In genomic region chr10:124624006-124624405, GRCh38 we compare ENCODE assay signal across 26 cellular contexts.
DNase-seq lines count a peak whose midpoint lies in the region; ATAC-seq and TF ChIP-seq lines count a peak whose summit lies in the region.
"Had no signal": no experiment of that assay in that cellular context is flagged by ENCODE, and none has a peak within 500 bp of the region (broad histone marks: within the 10 kb centered on the region; RNA-seq: fewer than 3 reads in every experiment).

No MANE protein-coding gene starts in this region.

- no peaks in the 10 kb centered on the region for H3K9me3 ChIP-seq in left ventricle myocardium inferior (replicated peaks)
- H3K9me3 ChIP-seq in neuronal stem cell (replicated peaks in 1 of 2; ENCODE audit: control insufficient read depth in 2 of 2, insufficient read depth in 1 of 2, low read depth in 1 of 2, low read length in 2 of 2) = no peaks in the 10 kb centered on the region
- no peaks in the 10 kb centered on the region for H3K9me3 ChIP-seq in tibial nerve
- H3K9me3 ChIP-seq: A549 had no signal

- no peak overlapping the region for H3K14ac ChIP-seq in neuronal stem cell (ENCODE audit: low read length)

- ATAC-seq in Right ventricle myocardium superior (ENCODE audit: poor library complexity) = no peak
- ATAC-seq in activated B cell treated with CpG ODN at 0.5 μM for 24 hours (ENCODE audit: low read depth) = no peak
- ATAC-seq in GM21576 (IDR thresholded peaks at IDR 0.05; ENCODE audit: unreplicated experiment) = no peak
- ATAC-seq: A549; stimulated activated naive CD8-positive, alpha-beta T cell treated with anti-CD3 and anti-CD28 coated beads, Interleukin-15, amount 100 ng/mL, for 72 hours; T-cell had no signal

- no peak overlapping the region for H3K4me3 Mint-ChIP-seq in activated B cell treated with CpG ODN at 0.5 μM for 24 hours
- H3K4me3 Mint-ChIP-seq: activated CD4-positive, alpha-beta T cell treated with anti-CD3 and anti-CD28 coated beads, Interleukin-2, amount 10 ng/mL, durations not matched to agents 7 days and 5 days; dendritic cell treated with granulocyte-macrophage colony-stimulating factor and Interleukin-4, amounts not matched to agents 40 ng/mL and 50 ng/mL, for 4 days; stimulated activated naive CD8-positive, alpha-beta T cell treated with anti-CD3 and anti-CD28 coated beads, Interleukin-15, amount 100 ng/mL, for 72 hours had no signal

- peak overlapping the region; percentile 95 for H3K27ac Mint-ChIP-seq in activated B cell treated with CpG ODN at 0.5 μM for 24 hours
- H3K27ac Mint-ChIP-seq: activated CD4-positive, alpha-beta T cell treated with anti-CD3 and anti-CD28 coated beads, Interleukin-2, amount 10 ng/mL, durations not matched to agents 7 days and 5 days; dendritic cell treated with granulocyte-macrophage colony-stimulating factor and Interleukin-4, amounts not matched to agents 40 ng/mL and 50 ng/mL, for 4 days had no signal

- no peak overlapping the region for H3K9ac ChIP-seq in neuronal stem cell (ENCODE audit: low read depth, low read length, poor library complexity)
- H3K9ac ChIP-seq: parathyroid adenoma had no signal

- H4K91ac ChIP-seq in neuronal stem cell (ENCODE audit: low read depth, low read length, poor library complexity) = no peak overlapping the region

- no peak for DNase-seq in left ventricle myocardium inferior
- DNase-seq in Right ventricle myocardium superior = no peak
- no peak for DNase-seq in activated B cell treated with CpG ODN at 0.5 μM for 24 hours
- no peak for DNase-seq in neuronal stem cell (ENCODE audit: low spot score)
- no peak for DNase-seq in tibial nerve (ENCODE audit: low spot score in 2 of 2)
- no peak for DNase-seq in activated CD4-positive, alpha-beta T cell treated with anti-CD3 and anti-CD28 coated beads, Interleukin-2, amount 50 U/mL, for 4 hours
- no peak for DNase-seq in NOMO-1 (lab: John Stamatoyannopoulos, UW; ENCODE audit: unreplicated experiment in 2 of 2)
- DNase-seq: activated CD4-positive, alpha-beta T cell treated with anti-CD3 and anti-CD28 coated beads, Interleukin-2, amount 10 ng/mL, durations not matched to agents 7 days and 5 days; amniotic stem cell; C1 segment of cervical spinal cord; DMS 273 treated with DMSO at 0.1 percent for 48 hours; hippocampal formation; NCI-H1694; NCI-H748 treated with DMSO at 0.1 percent for 48 hours; OCI-M1; SHP77 treated with DMSO at 0.1 percent for 48 hours; small intestine; stimulated activated CD4-positive, alpha-beta T cell treated with anti-CD3 and anti-CD28 coated beads, Interleukin-2, amount 100 ng/mL, for 48 hours; stimulated activated naive CD8-positive, alpha-beta T cell treated with anti-CD3 and anti-CD28 coated beads, Interleukin-15, amount 100 ng/mL, for 72 hours; T-cell had no signal

- H3K4me1 ChIP-seq in left ventricle myocardium inferior = peaks cover 98% of the 10 kb centered on the region
- peaks cover 0 to 41% of the 10 kb centered on the region in 2 donors for H3K4me1 ChIP-seq in neuronal stem cell (ENCODE audit: control insufficient read depth in 2 of 2, insufficient read depth in 1 of 2, low read depth in 1 of 2, low read length in 2 of 2)
- H3K4me1 ChIP-seq in tibial nerve = peaks cover 3 to 94% (median 75%) of the 10 kb centered on the region in 4 donors

- H3K4ac ChIP-seq in neuronal stem cell (ENCODE audit: low read length) = no peak overlapping the region

- H2BK5ac ChIP-seq in neuronal stem cell (ENCODE audit: low read length) = no peak overlapping the region

- peak overlapping the region; percentile 81 for H3K18ac ChIP-seq in neuronal stem cell (ENCODE audit: low read length)

- H2BK120ac ChIP-seq in neuronal stem cell (ENCODE audit: low read depth, low read length) = no peak overlapping the region

- no peak overlapping the region for H2BK15ac ChIP-seq in neuronal stem cell (ENCODE audit: low read length)

- H3K27ac ChIP-seq in left ventricle myocardium inferior (replicated peaks) = peak overlapping the region; percentile 66
- H3K27ac ChIP-seq in neuronal stem cell (replicated peaks; ENCODE audit: low read length) = no peak overlapping the region
- H3K27ac ChIP-seq in tibial nerve = peak overlapping the region in 3 of 4 donors; percentile 55 to 95 (median 83)
- H3K27ac ChIP-seq: A549, parathyroid adenoma had no signal

- no peak for TF ChIP-seq POLR2A in tibial nerve (IDR thresholded peaks at IDR 0.05)

- intact Hi-C loops in left ventricle myocardium inferior (cut with micrococcal nuclease) = no loop called here
- intact Hi-C loops in Right ventricle myocardium superior (cut with DNase I) = loop anchor here (5.0 kb wide), 1 partner anchor 82 kb away; no protein-coding TSS in a partner anchor
- intact Hi-C loops in activated B cell treated with CpG ODN at 0.5 μM for 24 hours (cut with micrococcal nuclease) = loop anchor here (1.0 kb wide), 1 partner anchor 84 kb away; no protein-coding TSS in a partner anchor

- H3K4me2 ChIP-seq in neuronal stem cell (ENCODE audit: insufficient read depth, low read length, poor library complexity, severe bottlenecking) = no peak overlapping the region
- H3K4me2 ChIP-seq: A549 had no signal

- no peak overlapping the region for H2AK5ac ChIP-seq in neuronal stem cell (ENCODE audit: low read depth, low read length)

- no CpG with 5 or more reads among the region's 13 CpGs for WGBS in neuronal stem cell (ENCODE audit: extremely low coverage in 2 of 2, insufficient read length in 2 of 2, insufficient replicate concordance in 1 of 2), 2 donors
- WGBS in tibial nerve, 2 donors = 89 to 91% methylated on average over 13 of the region's 13 CpGs

- H2BK12ac ChIP-seq in neuronal stem cell (ENCODE audit: low read length) = no peak overlapping the region

- no peaks in the 10 kb centered on the region for H3K9me3 Mint-ChIP-seq in activated B cell treated with CpG ODN at 0.5 μM for 24 hours
- H3K9me3 Mint-ChIP-seq: activated CD4-positive, alpha-beta T cell treated with anti-CD3 and anti-CD28 coated beads, Interleukin-2, amount 10 ng/mL, durations not matched to agents 7 days and 5 days; dendritic cell treated with granulocyte-macrophage colony-stimulating factor and Interleukin-4, amounts not matched to agents 40 ng/mL and 50 ng/mL, for 4 days; stimulated activated naive CD8-positive, alpha-beta T cell treated with anti-CD3 and anti-CD28 coated beads, Interleukin-15, amount 100 ng/mL, for 72 hours; T-cell had no signal

- H3K36me3 ChIP-seq in left ventricle myocardium inferior (peaks cover 7% of the 10 kb centered on the region), neuronal stem cell (replicated peaks in 1 of 2; ENCODE audit: control insufficient read depth in 2 of 2, insufficient read depth in 2 of 2, low read length in 2 of 2) (peaks cover 3 to 15% of the 10 kb centered on the region in 2 donors), tibial nerve (peaks cover 0 to 25% (median 0%) of the 10 kb centered on the region in 3 donors)
- H3K36me3 ChIP-seq: cardiac muscle cell had no signal

- H3K27me3 Mint-ChIP-seq in activated B cell treated with CpG ODN at 0.5 μM for 24 hours = no peaks in the 10 kb centered on the region
- H3K27me3 Mint-ChIP-seq: activated CD4-positive, alpha-beta T cell treated with anti-CD3 and anti-CD28 coated beads, Interleukin-2, amount 10 ng/mL, durations not matched to agents 7 days and 5 days; dendritic cell treated with granulocyte-macrophage colony-stimulating factor and Interleukin-4, amounts not matched to agents 40 ng/mL and 50 ng/mL, for 4 days; stimulated activated naive CD8-positive, alpha-beta T cell treated with anti-CD3 and anti-CD28 coated beads, Interleukin-15, amount 100 ng/mL, for 72 hours; T-cell had no signal

- no peaks in the 10 kb centered on the region for H3K27me3 ChIP-seq in left ventricle myocardium inferior (ENCODE audit: low read depth)
- no peaks in the 10 kb centered on the region for H3K27me3 ChIP-seq in neuronal stem cell (ENCODE audit: control insufficient read depth in 3 of 3, insufficient read depth in 3 of 3, low read depth in 1 of 3, low read length in 3 of 3)
- H3K27me3 ChIP-seq in tibial nerve = no peaks in the 10 kb centered on the region
- H3K27me3 ChIP-seq: cardiac muscle cell had no signal

- no peak overlapping the region for H3K23ac ChIP-seq in neuronal stem cell (ENCODE audit: low read depth, low read length, poor library complexity)

- POLR2A ChIA-PET in activated B cell treated with CpG ODN at 0.5 μM for 24 hours (lab: Charles Lee) = interaction anchor here (0.6 to 15.9 kb wide), 6 partner anchors 9 to 118 kb away, joined by 3 to 207 read pairs (median 4); no protein-coding TSS in a partner anchor

- H3K4me3 ChIP-seq in left ventricle myocardium inferior = no peak overlapping the region
- no peak overlapping the region for H3K4me3 ChIP-seq in neuronal stem cell (ENCODE audit: low read length in 2 of 2)
- no peak overlapping the region for H3K4me3 ChIP-seq in tibial nerve
- H3K4me3 ChIP-seq: A549, cardiac muscle cell, lung had no signal

- CTCF ChIA-PET in activated B cell treated with CpG ODN at 0.5 μM for 24 hours (lab: Charles Lee) = interaction anchor here (1.6 to 2.0 kb wide), 3 partner anchors 89 to 121 kb away, joined by 5 to 7 read pairs (median 7); no protein-coding TSS in a partner anchor

- peaks cover 24% of the 10 kb centered on the region for H3K79me1 ChIP-seq in neuronal stem cell (ENCODE audit: low read depth, low read length)

- TF ChIP-seq CTCF in left ventricle myocardium inferior (IDR thresholded peaks at IDR 0.05; ENCODE audit: borderline replicate concordance) (no peak), activated B cell treated with CpG ODN at 0.5 μM for 24 hours (IDR thresholded peaks at IDR 0.05) (no peak), tibial nerve (IDR thresholded peaks at IDR 0.05) (no peak)

- no peak overlapping the region for H4K8ac ChIP-seq in neuronal stem cell (ENCODE audit: low read depth, low read length)

- no peak overlapping the region for H2AFZ ChIP-seq in neuronal stem cell (ENCODE audit: low read length)
- H2AFZ ChIP-seq: parathyroid adenoma had no signal

- peaks cover 99% of the 10 kb centered on the region for H3K4me1 Mint-ChIP-seq in activated B cell treated with CpG ODN at 0.5 μM for 24 hours

- TF ChIP-seq EP300 in tibial nerve (IDR thresholded peaks at IDR 0.05) = no peak

- H3K36me3 Mint-ChIP-seq in activated B cell treated with CpG ODN at 0.5 μM for 24 hours (ENCODE audit: low read depth) = peaks cover 28% of the 10 kb centered on the region
